Comparison of ENCODE assay signal across 14 cellular contexts in the genomic region with DNA sequence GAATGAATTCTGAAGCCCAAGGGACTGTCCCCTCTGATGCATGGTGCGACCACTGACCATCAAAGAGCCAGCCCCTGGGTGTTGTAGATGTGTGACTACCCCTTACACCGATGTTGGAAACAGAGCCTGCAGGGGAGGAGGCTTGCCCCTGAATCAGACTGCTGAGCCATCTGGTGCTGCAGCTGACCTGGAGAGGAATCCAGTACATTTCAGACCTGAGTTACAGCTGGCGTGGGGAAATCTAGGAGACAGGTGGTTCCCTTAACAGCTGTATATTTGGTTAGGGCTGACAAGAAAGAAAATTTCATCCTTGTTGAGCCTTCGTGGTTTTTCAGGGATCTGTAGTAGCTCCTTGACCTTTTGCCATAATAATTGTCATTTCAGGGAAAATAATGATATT.
DNase-seq lines count a peak whose midpoint lies in the region; ATAC-seq, FAIRE-seq and TF ChIP-seq lines count a peak whose summit lies in the region.
"Had no signal": no experiment of that assay in that cellular context is flagged by ENCODE, and none has a peak within 500 bp of the region (broad histone marks: within the 10 kb centered on the region; RNA-seq: fewer than 3 reads in every experiment).

No MANE protein-coding gene starts in this region.

- no peaks in the 10 kb centered on the region for H3K27me3 ChIP-seq in neutrophil

- ATAC-seq in activated CD4-positive, alpha-beta T cell treated with anti-CD3 and anti-CD28 coated beads for 36 hours = no peak
- ATAC-seq in central memory CD8-positive, alpha-beta T cell (replicated peaks; ENCODE audit: extremely low read depth, poor library complexity, severe bottlenecking) = no peak
- ATAC-seq: A549 had no signal

- H3K27me3 Mint-ChIP-seq in activated CD4-positive, alpha-beta T cell treated with anti-CD3 and anti-CD28 coated beads for 36 hours = no peaks in the 10 kb centered on the region
- H3K27me3 Mint-ChIP-seq in activated CD4-positive, alpha-beta T cell treated with anti-CD3 and anti-CD28 coated beads, Interleukin-2, amount 10 ng/mL, durations not matched to agents 7 days and 5 days = no peaks in the 10 kb centered on the region
- H3K27me3 Mint-ChIP-seq in central memory CD8-positive, alpha-beta T cell = no peaks in the 10 kb centered on the region

- H3K36me3 ChIP-seq in HEK293 (ENCODE audit: control insufficient read depth in 2 of 2, insufficient read depth in 1 of 2, low read length in 2 of 2) (no peaks in the 10 kb centered on the region; a peak in 1 of 3 replicates), neutrophil (peaks cover 66% of the 10 kb centered on the region)

- H3K4me3 ChIP-seq in HEK293 (ENCODE audit: low read depth, low read length) (no peak overlapping the region), neutrophil (ENCODE audit: low read depth in 1 of 2, low read length in 1 of 2) (no peak overlapping the region)
- H3K4me3 ChIP-seq: A549 had no signal

- H3K4me1 ChIP-seq in HEK293 (ENCODE audit: control insufficient read depth, insufficient read depth, low read length) (no peaks in the 10 kb centered on the region), neutrophil (ENCODE audit: control insufficient read depth in 1 of 2, insufficient read depth in 1 of 2, low read depth in 1 of 2, low read length in 1 of 2) (peaks cover 72 to 86% of the 10 kb centered on the region in 2 experiments)
- H3K4me1 ChIP-seq: A549 had no signal

- H3K9me3 ChIP-seq in HEK293 (ENCODE audit: control insufficient read depth, insufficient read depth, low read depth, low read length) = no peaks in the 10 kb centered on the region
- H3K9me3 ChIP-seq in neutrophil = no peaks in the 10 kb centered on the region
- H3K9me3 ChIP-seq: A549 had no signal

- POLR2A ChIA-PET in activated CD4-positive, alpha-beta T cell treated with anti-CD3 and anti-CD28 coated beads for 36 hours (lab: Charles Lee) = interaction anchor here (0.7 kb wide), 1 partner anchor 24 kb away, joined by 3 read pairs; no protein-coding TSS in a partner anchor
- POLR2A ChIA-PET in activated CD4-positive, alpha-beta T cell treated with anti-CD3 and anti-CD28 coated beads, Interleukin-2, amount 10 ng/mL, durations not matched to agents 7 days and 5 days (lab: Charles Lee) = no interaction called here
- POLR2A ChIA-PET in HEK293 (lab: Yijun Ruan, JAX) = interaction anchor here (0.7 kb wide), 1 partner anchor 47 kb away, joined by 11 read pairs; no protein-coding TSS in a partner anchor

- TF ChIP-seq CTCF in HEK293 (tag by site-specific recombination; IDR thresholded peaks at IDR 0.05) = no peak
- TF ChIP-seq CTCF in neutrophil (IDR thresholded peaks at IDR 0.05) = no peak

- H3K27ac ChIP-seq in HEK293 (ENCODE audit: extremely low read depth, low read depth, low read length) (no peak overlapping the region), neutrophil (peak overlapping the region; percentile 38)
- H3K27ac ChIP-seq: A549 had no signal

- peak overlapping the region; percentile 9 for H3K4me3 Mint-ChIP-seq in activated CD4-positive, alpha-beta T cell treated with anti-CD3 and anti-CD28 coated beads for 36 hours
- no peak overlapping the region for H3K4me3 Mint-ChIP-seq in activated CD4-positive, alpha-beta T cell treated with anti-CD3 and anti-CD28 coated beads, Interleukin-2, amount 10 ng/mL, durations not matched to agents 7 days and 5 days
- peak overlapping the region; percentile 25 for H3K4me3 Mint-ChIP-seq in central memory CD8-positive, alpha-beta T cell

- peak overlapping the region; percentile 97 for H3K27ac Mint-ChIP-seq in activated CD4-positive, alpha-beta T cell treated with anti-CD3 and anti-CD28 coated beads for 36 hours
- H3K27ac Mint-ChIP-seq in activated CD4-positive, alpha-beta T cell treated with anti-CD3 and anti-CD28 coated beads, Interleukin-2, amount 10 ng/mL, durations not matched to agents 7 days and 5 days = no peak overlapping the region
- H3K27ac Mint-ChIP-seq in central memory CD8-positive, alpha-beta T cell (ENCODE audit: low read depth) = peak overlapping the region; percentile 90

- H3K36me3 Mint-ChIP-seq in activated CD4-positive, alpha-beta T cell treated with anti-CD3 and anti-CD28 coated beads for 36 hours (ENCODE audit: low read depth) = peaks cover 69% of the 10 kb centered on the region
- peaks cover 91% of the 10 kb centered on the region for H3K36me3 Mint-ChIP-seq in activated CD4-positive, alpha-beta T cell treated with anti-CD3 and anti-CD28 coated beads, Interleukin-2, amount 10 ng/mL, durations not matched to agents 7 days and 5 days (ENCODE audit: low read depth)
- H3K36me3 Mint-ChIP-seq in central memory CD8-positive, alpha-beta T cell (ENCODE audit: insufficient read depth) = peaks cover 69% of the 10 kb centered on the region

- intact Hi-C loops in activated CD4-positive, alpha-beta T cell treated with anti-CD3 and anti-CD28 coated beads for 36 hours (cut with DNase I, micrococcal nuclease) = no loop called here

- no peak for FAIRE-seq in HTR-8/SVneo (lab: Jason Lieb, UNC)
- FAIRE-seq: A549, TTC549 had no signal

- H3K9me3 Mint-ChIP-seq in activated CD4-positive, alpha-beta T cell treated with anti-CD3 and anti-CD28 coated beads for 36 hours (ENCODE audit: low read depth) = no peaks in the 10 kb centered on the region
- H3K9me3 Mint-ChIP-seq in activated CD4-positive, alpha-beta T cell treated with anti-CD3 and anti-CD28 coated beads, Interleukin-2, amount 10 ng/mL, durations not matched to agents 7 days and 5 days = no peaks in the 10 kb centered on the region
- H3K9me3 Mint-ChIP-seq in central memory CD8-positive, alpha-beta T cell = no peaks in the 10 kb centered on the region

- CTCF ChIA-PET in activated CD4-positive, alpha-beta T cell treated with anti-CD3 and anti-CD28 coated beads for 36 hours (lab: Charles Lee) = interaction anchor here (0.7 to 3.3 kb wide), 6 partner anchors 13 to 68 kb away, joined by 3 to 15 read pairs (median 3); no protein-coding TSS in a partner anchor
- CTCF ChIA-PET in activated CD4-positive, alpha-beta T cell treated with anti-CD3 and anti-CD28 coated beads, Interleukin-2, amount 10 ng/mL, durations not matched to agents 7 days and 5 days (lab: Charles Lee) = interaction anchor here (1.3 to 3.8 kb wide), 3 partner anchors 11 to 16 kb away, joined by 4 to 18 read pairs (median 4); no protein-coding TSS in a partner anchor
- CTCF ChIA-PET in HEK293 (lab: Yijun Ruan, JAX) = interaction anchor here (1.0 kb wide), 1 partner anchor 212 kb away, joined by 3 read pairs; no protein-coding TSS in a partner anchor

- no peak for DNase-seq in activated CD4-positive, alpha-beta T cell treated with anti-CD3 and anti-CD28 coated beads for 36 hours
- no peak for DNase-seq in activated CD4-positive, alpha-beta T cell treated with anti-CD3 and anti-CD28 coated beads, Interleukin-2, amount 10 ng/mL, durations not matched to agents 7 days and 5 days
- DNase-seq in central memory CD8-positive, alpha-beta T cell (ENCODE audit: low spot score in 2 of 2) = no peak
- DNase-seq in HTR-8/SVneo (ENCODE audit: insufficient read length, low spot score) = no peak
- DNase-seq in glomerular visceral epithelial cell (ENCODE audit: extremely low spot score) = no peak
- no peak for DNase-seq in SW480 (ENCODE audit: low spot score)
- DNase-seq: amniotic stem cell, DMS153, hypothalamus, NCI-H2029 treated with DMSO at 0.1 percent for 48 hours had no signal

- peaks cover 99% of the 10 kb centered on the region for H3K4me1 Mint-ChIP-seq in activated CD4-positive, alpha-beta T cell treated with anti-CD3 and anti-CD28 coated beads for 36 hours
- H3K4me1 Mint-ChIP-seq in activated CD4-positive, alpha-beta T cell treated with anti-CD3 and anti-CD28 coated beads, Interleukin-2, amount 10 ng/mL, durations not matched to agents 7 days and 5 days = peaks cover 91% of the 10 kb centered on the region
- H3K4me1 Mint-ChIP-seq in central memory CD8-positive, alpha-beta T cell = peaks cover 99% of the 10 kb centered on the region

TF ChIP-seq in HEK293, 187 proteins besides CTCF, POLR2A, EP300 and RAD21:
- TF ChIP-seq SP7 (tag by site-specific recombination; IDR thresholded peaks at IDR 0.05) = no peak
- TF ChIP-seq ZNF398 (tag by site-specific recombination; IDR thresholded peaks at IDR 0.05) = no peak
- 0 out of 2 replicates have a peak, but pooled peaks have one; percentile 22 for TF ChIP-seq ZBTB48 (tag by site-specific recombination; IDR thresholded peaks at IDR 0.05)
- TF ChIP-seq ZNF335 (tag by site-specific recombination; conservative IDR thresholded peaks at IDR 0.05) = no peak
- TF ChIP-seq ZNF114 (tag by site-specific recombination; IDR thresholded peaks at IDR 0.05) = no peak
- TF ChIP-seq ZNF404 (tag by site-specific recombination; IDR thresholded peaks at IDR 0.05) = no peak
- TF ChIP-seq, protein P1, sequence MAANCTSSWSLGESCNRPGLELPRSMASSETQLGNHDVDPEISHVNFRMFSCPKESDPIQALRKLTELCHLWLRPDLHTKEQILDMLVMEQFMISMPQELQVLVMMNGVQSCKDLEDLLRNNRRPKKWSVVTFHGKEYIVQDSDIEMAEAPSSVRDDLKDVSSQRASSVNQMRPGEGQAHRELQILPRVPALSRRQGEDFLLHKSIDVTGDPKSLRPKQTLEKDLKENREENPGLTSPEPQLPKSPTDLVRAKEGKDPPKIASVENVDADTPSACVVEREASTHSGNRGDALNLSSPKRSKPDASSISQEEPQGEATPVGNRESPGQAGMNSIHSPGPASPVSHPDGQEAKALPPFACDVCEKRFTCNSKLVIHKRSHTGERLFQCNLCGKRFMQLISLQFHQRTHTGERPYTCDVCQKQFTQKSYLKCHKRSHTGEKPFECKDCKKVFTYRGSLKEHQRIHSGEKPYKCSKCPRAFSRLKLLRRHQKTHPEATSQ (tag by site-specific recombination; IDR thresholded peaks at IDR 0.05) = no peak
- TF ChIP-seq ZNF426 (tag by site-specific recombination; IDR thresholded peaks at IDR 0.05) = no peak
